In genomic region chr4:67291639-67292038, GRCh38 we compare ENCODE assay signal across 19 cellular contexts.
DNase-seq lines count a peak whose midpoint lies in the region; ATAC-seq and TF ChIP-seq lines count a peak whose summit lies in the region.
"Had no signal": no experiment of that assay in that cellular context is flagged by ENCODE, and none has a peak within 500 bp of the region (broad histone marks: within the 10 kb centered on the region; RNA-seq: fewer than 3 reads in every experiment).

No MANE protein-coding gene starts in this region.

- CTCF ChIA-PET in PC-3 (lab: Charles Lee): no interaction called here

- intact Hi-C loops in PC-3 (cut with micrococcal nuclease): no loop called here

- H3K4me3 Mint-ChIP-seq in neural progenitor cell: no peak overlapping the region
- H3K4me3 Mint-ChIP-seq: CD4-positive, alpha-beta memory T cell; T-cell had no signal

- peak overlapping the region; percentile 32 for H3K27ac ChIP-seq in PC-3 (ENCODE audit: low read length)
- no peak overlapping the region for H3K27ac ChIP-seq in neural progenitor cell
- H3K27ac ChIP-seq: BLaER1 had no signal

- H3K27ac Mint-ChIP-seq in neural progenitor cell: no peak overlapping the region
- H3K27ac Mint-ChIP-seq: CD4-positive, alpha-beta memory T cell; T-cell had no signal

- H3K4me2 ChIP-seq in PC-3 (ENCODE audit: low read length) (peak overlapping the region; percentile 75), neural progenitor cell (no peak overlapping the region)
- H3K4me2 ChIP-seq: BLaER1 had no signal

- POLR2A ChIA-PET in PC-3 (lab: Charles Lee; ENCODE audit: unreplicated experiment): no interaction called here

- no peaks in the 10 kb centered on the region for H3K27me3 Mint-ChIP-seq in neural progenitor cell (ENCODE audit: insufficient read depth, low read depth)
- H3K27me3 Mint-ChIP-seq: CD4-positive, alpha-beta memory T cell; T-cell had no signal

- H3K4me1 Mint-ChIP-seq in neural progenitor cell: peaks cover 21% of the 10 kb centered on the region
- H3K4me1 Mint-ChIP-seq: CD4-positive, alpha-beta memory T cell; T-cell had no signal

- DNase-seq in NCI-H187 (lab: John Stamatoyannopoulos, UW) (peak; percentile 7 to 12), NCI-H187 treated with DMSO at 0.1 percent for 48 hours (lab: John Stamatoyannopoulos, UW) (no peak), LHCN-M2 (ENCODE audit: low read depth) (peak; percentile 21), PC-3 (peak; percentile 12), neural progenitor cell (ENCODE audit: low spot score) (no peak), cortex of kidney (lab: John Stamatoyannopoulos, UW) (no peak), nucleus accumbens (lab: John Stamatoyannopoulos, UW) (no peak), KG1 (lab: John Stamatoyannopoulos, UW) (no peak)
- DNase-seq: CD4-positive, alpha-beta memory T cell; DMS79; NCI-H1417 treated with DMSO at 0.1 percent for 48 hours; NCI-H2081; NCI-H345; NCI-H748 treated with DMSO at 0.1 percent for 48 hours; OCI-M1; SIG-M5; T-cell had no signal

- H3K4me3 ChIP-seq in PC-3 (ENCODE audit: low read length): peak overlapping the region; percentile 26; the same call in 1 of the 2 replicates
- H3K4me3 ChIP-seq in neural progenitor cell: no peak overlapping the region
- H3K4me3 ChIP-seq: BLaER1 had no signal

- BruUV-seq in PC-3 (replicated peaks; lab: Mats Ljungman, UMichigan): no TSS peak

- H3K79me2 ChIP-seq in PC-3 (ENCODE audit: low read length) (no peaks in the 10 kb centered on the region), neural progenitor cell (ENCODE audit: low read depth) (no peaks in the 10 kb centered on the region)

- TF ChIP-seq CTCF in PC-3 (conservative IDR thresholded peaks at IDR 0.05; ENCODE audit: low read depth, low read length) (no peak), neural progenitor cell (IDR thresholded peaks at IDR 0.05) (no peak)

- H3K9me2 ChIP-seq in PC-3 (replicated peaks; ENCODE audit: low read length): no peaks in the 10 kb centered on the region

- H3K36me3 Mint-ChIP-seq in neural progenitor cell: peaks cover 4% of the 10 kb centered on the region
- H3K36me3 Mint-ChIP-seq: CD4-positive, alpha-beta memory T cell; T-cell had no signal

- no peaks in the 10 kb centered on the region for H3K27me3 ChIP-seq in PC-3 (ENCODE audit: low read length)
- H3K27me3 ChIP-seq in neural progenitor cell: no peaks in the 10 kb centered on the region
- H3K27me3 ChIP-seq: BLaER1 had no signal

- H4K20me1 ChIP-seq in PC-3 (ENCODE audit: low read length) (no peaks in the 10 kb centered on the region), neural progenitor cell (ENCODE audit: low read depth) (no peaks in the 10 kb centered on the region)
- H4K20me1 ChIP-seq: BLaER1 had no signal

- peak; percentile 56 for ATAC-seq in PC-3
- ATAC-seq: SK-N-SH treated with all-trans-retinoic acid at 6 μM for 48 hours, T-cell had no signal

- H3K9ac ChIP-seq in PC-3 (ENCODE audit: low read length) (no peak overlapping the region), neural progenitor cell (no peak overlapping the region)
- H3K9ac ChIP-seq: BLaER1 had no signal

- H2AFZ ChIP-seq in PC-3 (ENCODE audit: low read length) (peak overlapping the region; percentile 66), neural progenitor cell (replicated peaks) (peak overlapping the region; percentile 64)

- H3K36me3 ChIP-seq in PC-3 (ENCODE audit: low read depth, low read length) (no peaks in the 10 kb centered on the region), neural progenitor cell (no peaks in the 10 kb centered on the region)
- H3K36me3 ChIP-seq: BLaER1 had no signal

- H3K9me3 ChIP-seq in PC-3 (ENCODE audit: low read length): no peaks in the 10 kb centered on the region
- H3K9me3 ChIP-seq in neural progenitor cell (ENCODE audit: low read depth): no peaks in the 10 kb centered on the region

- H3K9me3 Mint-ChIP-seq in neural progenitor cell: peaks cover 7% of the 10 kb centered on the region
- H3K9me3 Mint-ChIP-seq: T-cell had no signal

- H3F3A ChIP-seq in PC-3 (ENCODE audit: low read length, unreplicated experiment): no peaks in the 10 kb centered on the region
- H3F3A ChIP-seq in neural progenitor cell (ENCODE audit: low read depth): no peaks in the 10 kb centered on the region

- peaks cover 17% of the 10 kb centered on the region for H3K4me1 ChIP-seq in PC-3 (ENCODE audit: insufficient read depth, low read length)
- peaks cover 12% of the 10 kb centered on the region for H3K4me1 ChIP-seq in neural progenitor cell
- H3K4me1 ChIP-seq: BLaER1 had no signal

Comparison
In these comparisons a context has a peak if more than half of its experiments do, and no peak if none do; other contexts are left out.
1. DNase-seq: peak in NCI-H187 (2 of 2), LHCN-M2 (single experiment) and PC-3 (single experiment); none in NCI-H187 treated with DMSO at 0.1 percent for 48 hours (single experiment), neural progenitor cell (single experiment), cortex of kidney (single experiment), nucleus accumbens (0 of 56) and KG1 (single experiment).